In the genomic region with DNA sequence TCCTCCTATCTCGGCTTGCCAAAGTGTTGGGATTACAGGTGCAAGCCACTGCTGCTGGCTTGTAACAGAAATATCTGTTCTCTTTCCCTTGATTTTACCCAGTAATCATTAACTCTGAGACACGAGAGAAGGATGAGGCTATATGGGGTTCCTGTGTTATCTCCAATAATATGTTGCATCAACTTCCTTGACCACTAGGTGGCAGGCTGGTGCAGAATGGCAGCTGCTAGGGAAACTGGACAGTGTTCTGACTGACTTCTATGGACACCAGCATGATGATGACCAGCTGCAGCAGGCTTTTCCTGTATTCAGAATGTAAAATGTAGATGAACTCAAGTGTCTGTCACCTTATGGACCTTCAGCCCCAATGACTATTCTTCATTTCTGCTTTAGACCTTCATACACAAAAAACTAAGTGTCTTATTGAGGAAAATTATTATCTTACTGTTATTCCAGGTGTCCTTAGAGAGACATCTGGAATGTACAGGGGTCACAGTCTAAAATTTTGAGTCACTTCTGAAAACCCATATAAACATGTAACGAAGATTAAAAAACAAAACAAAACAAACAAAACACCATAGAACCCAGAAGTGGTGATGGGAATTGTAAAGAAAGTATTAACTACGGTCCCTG, we compare ENCODE assay signal across 8 cellular contexts. TPM values are rescaled to one million over a fixed set of nuclear protein-coding genes. Genes with fewer than 3 reads are reported as not detected.
A peak's percentile ranks its signal among the peaks of the same experiment; 100 is the strongest.
DNase-seq lines count a peak whose midpoint lies in the region; ATAC-seq and TF ChIP-seq lines count a peak whose summit lies in the region.

No MANE protein-coding gene starts in this region.

- H3K27ac Mint-ChIP-seq in natural killer cell treated with Interleukin-12 subunit alpha and Interleukin-12 subunit beta and Interleukin-15 and Interleukin-18, amount 100 ng/mL, for 72 hours: no peak overlapping the region

- TF ChIP-seq CTCF in OCI-LY1 (IDR thresholded peaks at IDR 0.05; ENCODE audit: low read length): peak; percentile 91

- H3K4me1 Mint-ChIP-seq in natural killer cell treated with Interleukin-12 subunit alpha and Interleukin-12 subunit beta and Interleukin-15 and Interleukin-18, amount 100 ng/mL, for 72 hours (ENCODE audit: low read depth in 2 of 2): peaks cover 0 to 4% of the 10 kb centered on the region in 2 donors

- H3K4me2 ChIP-seq in OCI-LY1 (ENCODE audit: low read length): no peak overlapping the region

- H4K20me1 ChIP-seq in OCI-LY1 (ENCODE audit: insufficient read depth, low read length): no peaks in the 10 kb centered on the region

- no peaks in the 10 kb centered on the region for H3K9me3 ChIP-seq in OCI-LY1 (ENCODE audit: low read length)

- no peaks in the 10 kb centered on the region for H3K36me3 Mint-ChIP-seq in natural killer cell treated with Interleukin-12 subunit alpha and Interleukin-12 subunit beta and Interleukin-15 and Interleukin-18, amount 100 ng/mL, for 72 hours

- ATAC-seq in GM19372 (IDR thresholded peaks at IDR 0.05; ENCODE audit: low read depth, unreplicated experiment) (peak; percentile 92), HG03432 (IDR thresholded peaks at IDR 0.05; ENCODE audit: unreplicated experiment) (peak; percentile 94), esophagus mucosa (peak; percentile 92)
- ATAC-seq in natural killer cell treated with Interleukin-12 subunit alpha and Interleukin-12 subunit beta and Interleukin-15 and Interleukin-18, amount 100 ng/mL, for 72 hours: peak; percentile 78 to 81

- no peak overlapping the region for H3K9ac ChIP-seq in OCI-LY1 (ENCODE audit: low read length)

- in situ Hi-C loops in Caki2 (cut with HindIII; ENCODE audit: low pct_unique_long_range_greater_than_20kb, low sequenced_read_pairs): no loop called here

- no peak overlapping the region for H3K27ac ChIP-seq in OCI-LY1 (ENCODE audit: low read depth, low read length, poor library complexity, severe bottlenecking)
- no peak overlapping the region for H3K27ac ChIP-seq in substantia nigra (ENCODE audit: low read depth, low read length, poor library complexity, severe bottlenecking)

- no peaks in the 10 kb centered on the region for H3F3A ChIP-seq in OCI-LY1 (ENCODE audit: insufficient read depth, low read length)

- no peaks in the 10 kb centered on the region for H3K27me3 ChIP-seq in OCI-LY1 (ENCODE audit: insufficient read depth, low read length)

- no peak overlapping the region for H3K4me3 Mint-ChIP-seq in natural killer cell treated with Interleukin-12 subunit alpha and Interleukin-12 subunit beta and Interleukin-15 and Interleukin-18, amount 100 ng/mL, for 72 hours

- no peaks in the 10 kb centered on the region for H3K79me2 ChIP-seq in OCI-LY1 (ENCODE audit: insufficient read depth, low read length)

- H3K4me3 ChIP-seq in OCI-LY1 (ENCODE audit: low read depth, low read length, poor library complexity, severe bottlenecking): no peak overlapping the region

- peaks cover 0 to 6% of the 10 kb centered on the region in 2 donors for H3K27me3 Mint-ChIP-seq in natural killer cell treated with Interleukin-12 subunit alpha and Interleukin-12 subunit beta and Interleukin-15 and Interleukin-18, amount 100 ng/mL, for 72 hours

- peak; percentile 81 for DNase-seq in Caki2 (ENCODE audit: low read depth)
- DNase-seq in activated CD8-positive, alpha-beta memory T cell treated with anti-CD3 and anti-CD28 coated beads, Interleukin-2, amount 50 U/mL, for 48 hours: peak; percentile 85
- DNase-seq in natural killer cell treated with Interleukin-12 subunit alpha and Interleukin-12 subunit beta and Interleukin-15 and Interleukin-18, amount 100 ng/mL, for 72 hours (ENCODE audit: low spot score): peak; percentile 78
- DNase-seq in substantia nigra (lab: John Stamatoyannopoulos, UW): peak in 42 of 49 donors; percentile 2 to 79 (median 52)

- H3K9me2 ChIP-seq in OCI-LY1 (ENCODE audit: low read depth, low read length): no peaks in the 10 kb centered on the region

- H3K36me3 ChIP-seq in OCI-LY1 (ENCODE audit: insufficient read depth, low read length): no peaks in the 10 kb centered on the region

- no peaks in the 10 kb centered on the region for H3K4me1 ChIP-seq in OCI-LY1 (ENCODE audit: insufficient read depth, low read length, severe bottlenecking)

- no peaks in the 10 kb centered on the region for H3K9me3 Mint-ChIP-seq in natural killer cell treated with Interleukin-12 subunit alpha and Interleukin-12 subunit beta and Interleukin-15 and Interleukin-18, amount 100 ng/mL, for 72 hours

- H2AFZ ChIP-seq in OCI-LY1 (ENCODE audit: low read length): no peak overlapping the region

RNA-seq across cellular contexts. Expression of a gene that starts 20.4 kb away (rescaled TPM):
- total RNA-seq in Caki2 (2014; rRNA removed; shearing (Covaris generic); ENCODE audit: low replicate concordance): 27.7 and 32.2 TPM in 2 replicates
- total RNA-seq in esophagus mucosa: 60.2 TPM
- 1 to 10 TPM in 1 of 2 donors, under 1 TPM in 1; 0.43 to 2.2 TPM for total RNA-seq in natural killer cell treated with Interleukin-12 subunit alpha and Interleukin-12 subunit beta and Interleukin-15 and Interleukin-18, amount 100 ng/mL, for 72 hours

RNA-seq across cellular contexts. Expression of a gene that starts 21.8 kb away (rescaled TPM):
- 30.3 and 31.2 TPM in 2 replicates for total RNA-seq in Caki2 (2014; rRNA removed; shearing (Covaris generic); ENCODE audit: low replicate concordance)
- total RNA-seq in esophagus mucosa: 3.7 TPM
- 1 to 10 TPM; 6.0 to 6.9 TPM for total RNA-seq in natural killer cell treated with Interleukin-12 subunit alpha and Interleukin-12 subunit beta and Interleukin-15 and Interleukin-18, amount 100 ng/mL, for 72 hours
